Comparison of ENCODE assay signal across 17 cellular contexts in the genomic region with DNA sequence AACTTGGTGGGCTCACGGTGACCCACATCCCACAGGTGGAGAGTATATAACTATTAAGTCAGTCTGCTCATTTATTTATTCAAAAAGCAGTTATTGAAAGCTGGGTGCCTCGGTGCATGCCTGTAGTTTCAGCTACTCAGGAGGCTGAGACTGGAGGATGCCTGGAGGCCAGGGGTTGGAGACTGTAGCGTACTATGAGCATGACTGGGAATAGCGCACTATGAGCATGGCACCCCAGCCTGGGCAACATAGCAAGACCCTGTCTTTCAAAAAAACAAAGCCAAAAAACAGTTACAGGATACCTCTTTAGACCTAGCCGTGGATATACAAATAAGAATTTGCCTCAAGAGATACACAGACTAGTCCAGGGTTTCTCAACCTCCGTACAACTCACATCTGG.
A peak's percentile ranks its signal among the peaks of the same experiment; 100 is the strongest.
DNase-seq lines count a peak whose midpoint lies in the region; ATAC-seq and TF ChIP-seq lines count a peak whose summit lies in the region.
"Had no signal": no experiment of that assay in that cellular context is flagged by ENCODE, and none has a peak within 500 bp of the region (broad histone marks: within the 10 kb centered on the region; RNA-seq: fewer than 3 reads in every experiment).

No MANE protein-coding gene starts in this region.

- no peak for TF ChIP-seq CTCF in heart left ventricle (IDR thresholded peaks at IDR 0.05)
- TF ChIP-seq CTCF in progenitor cell of endocrine pancreas (IDR thresholded peaks at IDR 0.05; ENCODE audit: unreplicated experiment), result no peak
- no peak for TF ChIP-seq CTCF in vagina (IDR thresholded peaks at IDR 0.05)
- no peak for TF ChIP-seq CTCF in omental fat pad (IDR thresholded peaks at IDR 0.05)

- H3K36me3 ChIP-seq in heart left ventricle (no peaks in the 10 kb centered on the region), vagina (no peaks in the 10 kb centered on the region)

- H3K9me3 ChIP-seq in heart left ventricle (no peaks in the 10 kb centered on the region), vagina (no peaks in the 10 kb centered on the region)
- H3K9me3 ChIP-seq: A549 had no signal

- peak overlapping the region in 1 of 12 donors; percentile 85 for H3K27ac ChIP-seq in heart left ventricle
- H3K27ac ChIP-seq in vagina, result no peak overlapping the region

- peak overlapping the region; percentile 27 for H3K27ac Mint-ChIP-seq in progenitor cell of endocrine pancreas

- no peak overlapping the region for H3K4me3 ChIP-seq in heart left ventricle
- no peak overlapping the region for H3K4me3 ChIP-seq in vagina
- H3K4me3 ChIP-seq: A549, GM12878 had no signal

- peaks cover 0 to 50% (median 19%) of the 10 kb centered on the region in 12 donors for H3K4me1 ChIP-seq in heart left ventricle
- H3K4me1 ChIP-seq in vagina, result peaks cover 53% of the 10 kb centered on the region

- no peak for TF ChIP-seq POLR2A in heart left ventricle (IDR thresholded peaks at IDR 0.05)
- TF ChIP-seq POLR2A in vagina (IDR thresholded peaks at IDR 0.05), result no peak

- peaks cover 28% of the 10 kb centered on the region for H3K4me1 Mint-ChIP-seq in progenitor cell of endocrine pancreas (ENCODE audit: low read depth)
- H3K4me1 Mint-ChIP-seq: IgD-negative memory B cell had no signal

- ATAC-seq in heart left ventricle (no peak), omental fat pad (ENCODE audit: low FRiP score) (no peak), sciatic nerve (no peak)
- ATAC-seq: A549, GM12878, HCT116 had no signal

- intact Hi-C loops in cardiac septum (cut with DNase I), result no loop called here
- intact Hi-C loops in heart left ventricle (cut with DNase I), result loop anchor here in 1 of 10 donors (10.0 kb wide), 1 partner anchor 132 kb away; no protein-coding TSS in a partner anchor
- intact Hi-C loops in vagina (cut with DNase I), result no loop called here
- intact Hi-C loops in sciatic nerve (cut with DNase I), result no loop called here

- no peaks in the 10 kb centered on the region for H3K36me3 Mint-ChIP-seq in progenitor cell of endocrine pancreas (ENCODE audit: insufficient read depth)
- H3K36me3 Mint-ChIP-seq: IgD-negative memory B cell had no signal

- no peak overlapping the region for H3K4me3 Mint-ChIP-seq in progenitor cell of endocrine pancreas (ENCODE audit: low read depth)
- H3K4me3 Mint-ChIP-seq: IgD-negative memory B cell had no signal

- no peaks in the 10 kb centered on the region for H3K27me3 Mint-ChIP-seq in progenitor cell of endocrine pancreas
- H3K27me3 Mint-ChIP-seq: IgD-negative memory B cell had no signal

- DNase-seq in cardiac septum (ENCODE audit: low spot score), result peak; percentile 49
- DNase-seq in heart left ventricle, result no peak
- peak; percentile 28 for DNase-seq in islet precursor cell
- DNase-seq in progenitor cell of endocrine pancreas (ENCODE audit: low spot score, unreplicated experiment), result no peak
- peak; percentile 22 to 37 for DNase-seq in vagina (ENCODE audit: extremely low spot score in 2 of 2)
- no peak for DNase-seq in DMS79 (lab: John Stamatoyannopoulos, UW)
- DNase-seq in omental fat pad (ENCODE audit: low spot score), result no peak
- no peak for DNase-seq in sciatic nerve (ENCODE audit: low spot score)
- DNase-seq: AML-193, DMS53, NCI-H1417 treated with DMSO at 0.1 percent for 48 hours, NCI-H2081, NCI-H524 had no signal

- H3K9me3 Mint-ChIP-seq in progenitor cell of endocrine pancreas (ENCODE audit: low read depth), result no peaks in the 10 kb centered on the region

- H3K27me3 ChIP-seq in heart left ventricle, result no peaks in the 10 kb centered on the region
- no peaks in the 10 kb centered on the region for H3K27me3 ChIP-seq in vagina

- WGBS in heart left ventricle, 4 donors, result 88 to 99% (median 97%) methylated on average over 6 of the region's 6 CpGs

Comparison
In these comparisons a context has a peak if more than half of its experiments do, and no peak if none do; other contexts are left out.
1. DNase-seq: peak in cardiac septum (single experiment), islet precursor cell (single experiment) and vagina (2 of 2); none in heart left ventricle (0 of 5), progenitor cell of endocrine pancreas (single experiment), DMS79 (single experiment), omental fat pad (single experiment) and sciatic nerve (single experiment).